Comparison of ENCODE assay signal across 12 cellular contexts in the genomic region with DNA sequence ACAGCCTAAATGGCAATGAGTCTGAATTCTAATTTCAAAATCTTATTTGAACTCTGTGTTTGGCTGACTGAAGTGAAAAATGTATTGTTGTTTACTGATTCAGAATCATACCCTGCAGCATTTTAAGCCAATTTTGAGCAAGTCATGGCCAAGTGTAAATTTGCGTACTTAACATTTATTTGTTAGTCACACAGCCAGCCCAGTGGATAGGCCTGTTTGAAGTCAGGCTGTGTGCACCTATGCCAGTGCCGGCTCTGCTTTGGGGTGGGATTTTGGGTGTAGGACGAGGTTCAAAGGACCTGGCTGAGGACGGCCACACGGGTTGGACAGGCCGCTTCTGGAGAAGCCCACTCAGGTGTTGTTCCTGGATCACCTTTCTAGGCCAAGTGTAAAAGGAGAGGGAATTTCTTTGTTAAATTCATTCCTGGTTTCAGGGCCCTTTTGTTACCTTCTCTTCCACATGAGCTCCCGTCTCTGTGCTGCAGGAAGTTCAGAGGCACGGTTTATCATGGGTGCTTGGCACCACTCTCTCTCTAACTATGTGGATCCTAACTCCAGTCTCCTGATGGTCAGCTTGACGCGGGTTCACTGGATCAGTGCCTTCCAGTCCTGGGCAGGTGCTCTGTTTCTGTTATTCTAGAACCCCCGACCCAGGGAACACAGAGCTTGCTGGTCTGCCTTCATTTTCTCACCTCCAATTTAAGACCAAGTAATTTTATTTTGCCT.
A peak's percentile ranks its signal among the peaks of the same experiment; 100 is the strongest.
DNase-seq lines count a peak whose midpoint lies in the region; ATAC-seq and TF ChIP-seq lines count a peak whose summit lies in the region.
"Had no signal": no experiment of that assay in that cellular context is flagged by ENCODE, and none has a peak within 500 bp of the region (broad histone marks: within the 10 kb centered on the region; RNA-seq: fewer than 3 reads in every experiment).

No MANE protein-coding gene starts in this region.

- no peaks in the 10 kb centered on the region for H3K36me3 Mint-ChIP-seq in activated naive CD4-positive, alpha-beta T cell treated with anti-CD3 and anti-CD28 coated beads, Interleukin-2, amount 50 U/mL, for 24 hours
- no peaks in the 10 kb centered on the region for H3K36me3 Mint-ChIP-seq in nephron progenitor cell (ENCODE audit: low read depth)
- H3K36me3 Mint-ChIP-seq in activated CD8-positive, alpha-beta T cell treated with anti-CD3 and anti-CD28 coated beads, Interleukin-2, amount 10 ng/mL, durations not matched to agents 7 days and 5 days (ENCODE audit: low read depth), result peaks cover 3% of the 10 kb centered on the region
- H3K36me3 Mint-ChIP-seq in natural killer cell treated with Interleukin-12 subunit alpha and Interleukin-12 subunit beta and Interleukin-15 and Interleukin-18, amount 100 ng/mL, for 72 hours, result no peaks in the 10 kb centered on the region

- H3K4me1 Mint-ChIP-seq in activated naive CD4-positive, alpha-beta T cell treated with anti-CD3 and anti-CD28 coated beads, Interleukin-2, amount 50 U/mL, for 24 hours, result peaks cover 46% of the 10 kb centered on the region
- peaks cover 47% of the 10 kb centered on the region for H3K4me1 Mint-ChIP-seq in nephron progenitor cell
- H3K4me1 Mint-ChIP-seq in activated CD8-positive, alpha-beta T cell treated with anti-CD3 and anti-CD28 coated beads, Interleukin-2, amount 10 ng/mL, durations not matched to agents 7 days and 5 days (ENCODE audit: low read depth), result peaks cover 3% of the 10 kb centered on the region
- peaks cover 36 to 38% of the 10 kb centered on the region in 2 donors for H3K4me1 Mint-ChIP-seq in natural killer cell treated with Interleukin-12 subunit alpha and Interleukin-12 subunit beta and Interleukin-15 and Interleukin-18, amount 100 ng/mL, for 72 hours (ENCODE audit: low read depth in 2 of 2)

- CTCF ChIA-PET in activated CD8-positive, alpha-beta T cell treated with anti-CD3 and anti-CD28 coated beads, Interleukin-2, amount 10 ng/mL, durations not matched to agents 7 days and 5 days (lab: Charles Lee), result interaction anchor here (1.3 kb wide), 1 partner anchor 99 kb away, joined by 4 read pairs; no protein-coding TSS in a partner anchor

- H3K9me3 Mint-ChIP-seq in activated naive CD4-positive, alpha-beta T cell treated with anti-CD3 and anti-CD28 coated beads, Interleukin-2, amount 50 U/mL, for 24 hours, result no peaks in the 10 kb centered on the region
- no peaks in the 10 kb centered on the region for H3K9me3 Mint-ChIP-seq in nephron progenitor cell
- no peaks in the 10 kb centered on the region for H3K9me3 Mint-ChIP-seq in activated CD8-positive, alpha-beta T cell treated with anti-CD3 and anti-CD28 coated beads, Interleukin-2, amount 10 ng/mL, durations not matched to agents 7 days and 5 days (ENCODE audit: insufficient read depth)
- H3K9me3 Mint-ChIP-seq in natural killer cell treated with Interleukin-12 subunit alpha and Interleukin-12 subunit beta and Interleukin-15 and Interleukin-18, amount 100 ng/mL, for 72 hours, result no peaks in the 10 kb centered on the region

- ATAC-seq in activated CD8-positive, alpha-beta T cell treated with anti-CD3 and anti-CD28 coated beads, Interleukin-2, amount 10 ng/mL, durations not matched to agents 7 days and 5 days, result no peak
- no peak for ATAC-seq in natural killer cell treated with Interleukin-12 subunit alpha and Interleukin-12 subunit beta and Interleukin-15 and Interleukin-18, amount 100 ng/mL, for 72 hours

- H3K27ac Mint-ChIP-seq in activated naive CD4-positive, alpha-beta T cell treated with anti-CD3 and anti-CD28 coated beads, Interleukin-2, amount 50 U/mL, for 24 hours, result peak overlapping the region; percentile 35
- peak overlapping the region; percentile 81 for H3K27ac Mint-ChIP-seq in nephron progenitor cell
- no peak overlapping the region for H3K27ac Mint-ChIP-seq in activated CD8-positive, alpha-beta T cell treated with anti-CD3 and anti-CD28 coated beads, Interleukin-2, amount 10 ng/mL, durations not matched to agents 7 days and 5 days
- H3K27ac Mint-ChIP-seq in natural killer cell treated with Interleukin-12 subunit alpha and Interleukin-12 subunit beta and Interleukin-15 and Interleukin-18, amount 100 ng/mL, for 72 hours, result no peak overlapping the region

- POLR2A ChIA-PET in activated CD8-positive, alpha-beta T cell treated with anti-CD3 and anti-CD28 coated beads, Interleukin-2, amount 10 ng/mL, durations not matched to agents 7 days and 5 days (lab: Charles Lee), result no interaction called here

- TF ChIP-seq CTCF in epithelial cell of proximal tubule (conservative IDR thresholded peaks at IDR 0.05; ENCODE audit: low read depth, low read length), result no peak
- no peak for TF ChIP-seq CTCF in nephron progenitor cell (IDR thresholded peaks at IDR 0.05)

- H3K27me3 Mint-ChIP-seq in activated naive CD4-positive, alpha-beta T cell treated with anti-CD3 and anti-CD28 coated beads, Interleukin-2, amount 50 U/mL, for 24 hours, result no peaks in the 10 kb centered on the region
- H3K27me3 Mint-ChIP-seq in nephron progenitor cell (ENCODE audit: low read depth, poor library complexity), result peaks cover 5% of the 10 kb centered on the region
- no peaks in the 10 kb centered on the region for H3K27me3 Mint-ChIP-seq in activated CD8-positive, alpha-beta T cell treated with anti-CD3 and anti-CD28 coated beads, Interleukin-2, amount 10 ng/mL, durations not matched to agents 7 days and 5 days (ENCODE audit: low read depth)
- H3K27me3 Mint-ChIP-seq in natural killer cell treated with Interleukin-12 subunit alpha and Interleukin-12 subunit beta and Interleukin-15 and Interleukin-18, amount 100 ng/mL, for 72 hours, result no peaks in the 10 kb centered on the region

- no peak overlapping the region for H3K4me3 Mint-ChIP-seq in activated naive CD4-positive, alpha-beta T cell treated with anti-CD3 and anti-CD28 coated beads, Interleukin-2, amount 50 U/mL, for 24 hours
- peak overlapping the region; percentile 10 for H3K4me3 Mint-ChIP-seq in nephron progenitor cell
- H3K4me3 Mint-ChIP-seq in activated CD8-positive, alpha-beta T cell treated with anti-CD3 and anti-CD28 coated beads, Interleukin-2, amount 10 ng/mL, durations not matched to agents 7 days and 5 days, result no peak overlapping the region
- no peak overlapping the region for H3K4me3 Mint-ChIP-seq in natural killer cell treated with Interleukin-12 subunit alpha and Interleukin-12 subunit beta and Interleukin-15 and Interleukin-18, amount 100 ng/mL, for 72 hours

- peak overlapping the region; percentile 4 for H3K4me3 ChIP-seq in epithelial cell of proximal tubule (ENCODE audit: low read depth, low read length)

- no peak for DNase-seq in activated naive CD4-positive, alpha-beta T cell treated with anti-CD3 and anti-CD28 coated beads, Interleukin-2, amount 50 U/mL, for 16 hours
- no peak for DNase-seq in epithelial cell of proximal tubule (ENCODE audit: low read depth)
- no peak for DNase-seq in nephron progenitor cell
- DNase-seq in NCI-H1436 (lab: John Stamatoyannopoulos, UW), result no peak
- no peak for DNase-seq in dermis blood vessel endothelial cell
- no peak for DNase-seq in activated CD8-positive, alpha-beta T cell treated with anti-CD3 and anti-CD28 coated beads, Interleukin-2, amount 10 ng/mL, durations not matched to agents 7 days and 5 days
- DNase-seq in natural killer cell treated with Interleukin-12 subunit alpha and Interleukin-12 subunit beta and Interleukin-15 and Interleukin-18, amount 100 ng/mL, for 72 hours (ENCODE audit: low spot score), result no peak
- DNase-seq: cerebellar nuclear complex; NCI-H2107; small intestine; stimulated activated naive CD4-positive, alpha-beta T cell had no signal

Comparison
In these comparisons a context has a peak if more than half of its experiments do, and no peak if none do; other contexts are left out.
1. H3K27ac Mint-ChIP-seq: peak in activated naive CD4-positive, alpha-beta T cell treated with anti-CD3 and anti-CD28 coated beads, Interleukin-2, amount 50 U/mL, for 24 hours (single experiment) and nephron progenitor cell (single experiment); none in activated CD8-positive, alpha-beta T cell treated with anti-CD3 and anti-CD28 coated beads, Interleukin-2, amount 10 ng/mL, durations not matched to agents 7 days and 5 days (single experiment) and natural killer cell treated with Interleukin-12 subunit alpha and Interleukin-12 subunit beta and Interleukin-15 and Interleukin-18, amount 100 ng/mL, for 72 hours (0 of 2).